ENCODE assay signal across 13 cellular contexts in the genomic region with DNA sequence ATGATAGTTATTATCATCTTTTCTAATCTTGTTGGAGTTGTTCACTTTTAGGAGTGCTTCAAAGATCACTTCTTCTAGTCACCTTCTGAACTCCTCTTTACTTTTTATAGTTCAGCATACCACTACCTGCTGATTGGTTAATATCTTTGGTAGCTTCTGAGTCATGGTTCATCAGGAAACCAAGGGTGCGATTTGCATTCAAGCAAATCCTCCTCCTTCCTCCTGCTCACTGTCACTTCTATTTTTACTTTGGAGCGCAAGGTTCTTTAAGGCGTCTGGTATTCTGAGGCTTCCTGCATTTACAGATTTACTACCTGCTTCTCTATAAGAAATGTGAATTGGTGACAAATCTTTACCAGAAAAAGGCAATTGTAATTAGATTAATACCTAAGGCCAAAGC. TPM values are rescaled to one million over a fixed set of nuclear protein-coding genes. Genes with fewer than 3 reads are reported as not detected.
DNase-seq lines count a peak whose midpoint lies in the region; ATAC-seq and TF ChIP-seq lines count a peak whose summit lies in the region.
"Had no signal": no experiment of that assay in that cellular context is flagged by ENCODE, and none has a peak within 500 bp of the region (broad histone marks: within the 10 kb centered on the region; RNA-seq: fewer than 3 reads in every experiment).

No MANE protein-coding gene starts in this region.

- no peaks in the 10 kb centered on the region for H3K27me3 ChIP-seq in BLaER1 treated with 17β-estradiol and CSF1 and Interleukin-3, amounts not matched to agents 10 nM and 100 nM
- no peaks in the 10 kb centered on the region for H3K27me3 ChIP-seq in thyroid gland
- H3K27me3 ChIP-seq: tibial nerve had no signal

- peak overlapping the region; percentile 54 to 85 (median 78) for H3K4me2 ChIP-seq in BLaER1 treated with 17β-estradiol and CSF1 and Interleukin-3, amounts not matched to agents 10 nM and 100 nM

- ATAC-seq in GM19467 (IDR thresholded peaks at IDR 0.05; ENCODE audit: unreplicated experiment) (peak; percentile 98), HG03095 (IDR thresholded peaks at IDR 0.05; ENCODE audit: unreplicated experiment) (peak; percentile 89), natural killer cell (no peak)

- H3K27ac Mint-ChIP-seq in natural killer cell, result no peak overlapping the region

- H4K20me1 ChIP-seq in BLaER1 treated with 17β-estradiol and CSF1 and Interleukin-3, amounts not matched to agents 10 nM and 100 nM, result no peaks in the 10 kb centered on the region

- no peak for TF ChIP-seq POLR2A in thyroid gland (IDR thresholded peaks at IDR 0.05)

- H3K9ac ChIP-seq in BLaER1 treated with 17β-estradiol and CSF1 and Interleukin-3, amounts not matched to agents 10 nM and 100 nM, result peak overlapping the region; percentile 46 to 74 (median 69); a peak in 21 of 22 replicates

- intact Hi-C loops in thyroid gland (cut with DNase I), result no loop called here
- intact Hi-C loops in natural killer cell (cut with micrococcal nuclease), result no loop called here

- peak overlapping the region; percentile 14 to 59 (median 44); a peak in 15 of 20 replicates for H3K4me3 ChIP-seq in BLaER1 treated with 17β-estradiol and CSF1 and Interleukin-3, amounts not matched to agents 10 nM and 100 nM
- no peak overlapping the region for H3K4me3 ChIP-seq in thyroid gland (replicated peaks in 1 of 3)
- H3K4me3 ChIP-seq: cardiac muscle cell, skin epidermis, tibial nerve had no signal

- no peaks in the 10 kb centered on the region; a peak in 2 of 22 replicates for H3K9me3 ChIP-seq in BLaER1 treated with 17β-estradiol and CSF1 and Interleukin-3, amounts not matched to agents 10 nM and 100 nM (replicated peaks in 1 of 11)
- no peaks in the 10 kb centered on the region for H3K9me3 ChIP-seq in thyroid gland
- H3K9me3 ChIP-seq: tibial nerve had no signal

- H3K9me3 Mint-ChIP-seq in natural killer cell, result peaks cover 3 to 8% of the 10 kb centered on the region in 2 donors

- H3K36me3 ChIP-seq in BLaER1 treated with 17β-estradiol and CSF1 and Interleukin-3, amounts not matched to agents 10 nM and 100 nM, result peaks cover 0 to 16% (median 0%) of the 10 kb centered on the region in 11 experiments; a peak in 5 of 22 replicates
- no peaks in the 10 kb centered on the region for H3K36me3 ChIP-seq in thyroid gland
- H3K36me3 ChIP-seq: cardiac muscle cell, tibial nerve had no signal

- H3K36me3 Mint-ChIP-seq in natural killer cell, result no peaks in the 10 kb centered on the region

- H3K27ac ChIP-seq in BLaER1 treated with 17β-estradiol and CSF1 and Interleukin-3, amounts not matched to agents 10 nM and 100 nM, result peak overlapping the region; percentile 47 to 87 (median 81); a peak in 21 of 22 replicates
- H3K27ac ChIP-seq in RWPE1 (no peak overlapping the region), thyroid gland (no peak overlapping the region)
- H3K27ac ChIP-seq: cardiac muscle cell, skin epidermis, tibial nerve had no signal

- H3K4me1 ChIP-seq in BLaER1 treated with 17β-estradiol and CSF1 and Interleukin-3, amounts not matched to agents 10 nM and 100 nM, result peaks cover 43 to 70% (median 62%) of the 10 kb centered on the region in 10 experiments
- no peaks in the 10 kb centered on the region for H3K4me1 ChIP-seq in thyroid gland
- H3K4me1 ChIP-seq: tibial nerve had no signal

- H3K4me1 Mint-ChIP-seq in natural killer cell, result no peaks in the 10 kb centered on the region

- no peaks in the 10 kb centered on the region for H3K27me3 Mint-ChIP-seq in natural killer cell (ENCODE audit: low read depth in 2 of 2)

- peak; percentile 16 for DNase-seq in RWPE1 (ENCODE audit: low spot score)
- DNase-seq in stimulated activated CD4-positive, alpha-beta T cell treated with anti-CD3 and anti-CD28 coated beads, Interleukin-2, amount 100 ng/mL, for 24 hours, result no peak
- DNase-seq in thyroid gland, result no peak
- no peak for DNase-seq in natural killer cell
- no peak for DNase-seq in NCI-H2171 treated with DMSO at 0.1 percent for 48 hours (lab: John Stamatoyannopoulos, UW)
- DNase-seq: activated CD4-positive, alpha-beta T cell treated with anti-CD3 and anti-CD28 coated beads for 4 hours; NK-92 treated with Interleukin-12 subunit alpha and Interleukin-12 subunit beta, amount 100 ng/mL, for 24 hours had no signal

- no peak overlapping the region for H3K4me3 Mint-ChIP-seq in natural killer cell

- POLR2A ChIA-PET in RWPE1 (lab: Yijun Ruan, JAX; ENCODE audit: low non-redundant PET), result no interaction called here

- CTCF ChIA-PET in RWPE1 (lab: Yijun Ruan, JAX), result interaction anchor here (0.5 kb wide), 1 partner anchor 232 kb away, joined by 3 read pairs; no protein-coding TSS in a partner anchor

- TF ChIP-seq CTCF in RWPE1 (conservative IDR thresholded peaks at IDR 0.05; ENCODE audit: low read depth), result no peak
- TF ChIP-seq CTCF in thyroid gland (IDR thresholded peaks at IDR 0.05), result no peak
- no peak for TF ChIP-seq CTCF in natural killer cell (IDR thresholded peaks at IDR 0.05)

- WGBS in thyroid gland, 2 donors, result 58 to 59% methylated on average over 3 of the region's 3 CpGs

RNA-seq across cellular contexts. Expression of a gene that starts 24.0 kb away (rescaled TPM):
- total RNA-seq in thyroid gland (1 to 10 TPM in 2 of 4 donors, under 1 TPM in 2; 0.58 to 2.4 (median 1.2) TPM), natural killer cell (not detected)

Comparison
In these comparisons a context has a peak if more than half of its experiments do, and no peak if none do; other contexts are left out.
1. H3K27ac ChIP-seq: peak in BLaER1 treated with 17β-estradiol and CSF1 and Interleukin-3, amounts not matched to agents 10 nM and 100 nM (11 of 11); none in RWPE1 (single experiment) and thyroid gland (0 of 3).
2. H3K4me3 ChIP-seq: peak in BLaER1 treated with 17β-estradiol and CSF1 and Interleukin-3, amounts not matched to agents 10 nM and 100 nM (10 of 10); none in thyroid gland (0 of 3).
3. ATAC-seq: peak in GM19467 (single experiment) and HG03095 (single experiment); none in natural killer cell (0 of 3).